24 cellular contexts compared by ENCODE assay signal in genomic region chr3:113353678-113354077, GRCh38.
"Had no signal": no experiment of that assay in that cellular context is flagged by ENCODE, and none has a peak within 500 bp of the region (broad histone marks: within the 10 kb centered on the region; RNA-seq: fewer than 3 reads in every experiment).

No MANE protein-coding gene starts in this region.

- H3K4me1 ChIP-seq: colonic mucosa, esophagus squamous epithelium, gastrocnemius medialis, heart right ventricle, left lung, lower lobe of right lung had no signal

- H3K4me3 ChIP-seq: colonic mucosa, esophagus squamous epithelium, gastrocnemius medialis, heart right ventricle, left lung, lower lobe of right lung had no signal

- H3K9me3 ChIP-seq: colonic mucosa, esophagus squamous epithelium, gastrocnemius medialis, left lung, lower lobe of right lung had no signal

- H3K27ac ChIP-seq: colonic mucosa, epithelial cell of prostate, esophagus squamous epithelium, gastrocnemius medialis, heart right ventricle, left lung, lower lobe of right lung had no signal

- H3K27me3 ChIP-seq: colonic mucosa, esophagus squamous epithelium, gastrocnemius medialis, heart right ventricle, left lung had no signal

- H3K9me3 Mint-ChIP-seq: effector memory CD8-positive, alpha-beta T cell had no signal

- H3K36me3 ChIP-seq: colonic mucosa, esophagus squamous epithelium, gastrocnemius medialis, heart right ventricle, left lung, lower lobe of right lung had no signal

- DNase-seq: colonic mucosa; cortex of kidney; effector CD8-positive, alpha-beta T cell; effector memory CD8-positive, alpha-beta T cell; endodermal cell; erythroblast; esophagus squamous epithelium; foreskin melanocyte; gastrocnemius medialis; glutamatergic neuron; head of caudate nucleus; heart right ventricle; hippocampal formation; left cardiac atrium; left lung; left ventricle myocardium superior; lower lobe of right lung; mesenchymal stem cell; midbrain had no signal

- H3K27ac Mint-ChIP-seq: dendritic cell treated with granulocyte-macrophage colony-stimulating factor and Interleukin-4, amounts not matched to agents 40 ng/mL and 50 ng/mL, for 4 days; effector memory CD8-positive, alpha-beta T cell; endodermal cell had no signal

- H3K27me3 Mint-ChIP-seq: dendritic cell treated with granulocyte-macrophage colony-stimulating factor and Interleukin-4, amounts not matched to agents 40 ng/mL and 50 ng/mL, for 4 days; effector memory CD8-positive, alpha-beta T cell had no signal

- H3K4me3 Mint-ChIP-seq: dendritic cell treated with granulocyte-macrophage colony-stimulating factor and Interleukin-4, amounts not matched to agents 40 ng/mL and 50 ng/mL, for 4 days; effector memory CD8-positive, alpha-beta T cell; endodermal cell had no signal

- FAIRE-seq: endometrium, islet of Langerhans, keratinocyte had no signal

- H3K4me1 Mint-ChIP-seq: endodermal cell had no signal
